In genomic region chr15:35519536-35520149, GRCh38 we compare ENCODE assay signal across 8 cellular contexts. TPM values are rescaled to one million over a fixed set of nuclear protein-coding genes. Genes with fewer than 3 reads are reported as not detected.
A peak's percentile ranks its signal among the peaks of the same experiment; 100 is the strongest.
DNase-seq lines count a peak whose midpoint lies in the region; ATAC-seq and TF ChIP-seq lines count a peak whose summit lies in the region.

No MANE protein-coding gene starts in this region.

- H3K4me3 Mint-ChIP-seq in immature natural killer cell: no peak overlapping the region

- H4K20me1 ChIP-seq in HCT116 (ENCODE audit: insufficient read depth): no peaks in the 10 kb centered on the region

- TF ChIP-seq CTCF in GM10248 (IDR thresholded peaks at IDR 0.05; ENCODE audit: control extremely low read depth, extremely low read depth, low read depth, missing control alignments) (peak; percentile 64), HCT116 (IDR thresholded peaks at IDR 0.05 in 2 of 3, conservative IDR thresholded peaks at IDR 0.05 in 1 of 3; ENCODE audit: borderline replicate concordance in 1 of 3, insufficient read depth in 1 of 3, low read depth in 2 of 3, low read length in 2 of 3) (peak; percentile 27 to 77 (median 46); a peak in 5 of 6 replicates), adrenal gland (IDR thresholded peaks at IDR 0.05) (peak; percentile 43 to 74 (median 66)), suprapubic skin (IDR thresholded peaks at IDR 0.05) (peak; percentile 26 to 33)

- no peak overlapping the region for H3K27ac ChIP-seq in HCT116 (ENCODE audit: low read depth, low read length)
- H3K27ac ChIP-seq in adrenal gland: no peak overlapping the region
- H3K27ac ChIP-seq in suprapubic skin: no peak overlapping the region

- CTCF ChIA-PET in GM10248 (lab: Yijun Ruan, JAX) (interaction anchor here (1.0 to 2.2 kb wide), 3 partner anchors 26 to 847 kb away, joined by 3 to 6 read pairs (median 3); partner anchors contain the start of gene DPH6), HCT116 (lab: Charles Lee) (interaction anchor here (1.0 to 1.2 kb wide), 3 partner anchors 232 to 1616 kb away, joined by 3 to 5 read pairs (median 3); no protein-coding TSS in a partner anchor)

- TF ChIP-seq EP300 in suprapubic skin (IDR thresholded peaks at IDR 0.05): no peak

- DNase-seq in GM10248 (ENCODE audit: extremely low spot score) (peak; percentile 10), HCT116 (ENCODE audit: low read depth, low spot score) (peak; percentile 28), NCI-H146 (lab: John Stamatoyannopoulos, UW) (peak; percentile 16), adrenal gland (no peak), immature natural killer cell (peak; percentile 10 to 35 (median 32)), suprapubic skin (ENCODE audit: low spot score in 2 of 2) (no peak)
- DNase-seq in activated CD4-positive, alpha-beta T cell treated with anti-CD3 and anti-CD28 coated beads for 1 hour: no peak

- H3K27me3 Mint-ChIP-seq in immature natural killer cell (ENCODE audit: low read depth in 3 of 3): no peaks in the 10 kb centered on the region

- H3K36me3 Mint-ChIP-seq in immature natural killer cell: no peaks in the 10 kb centered on the region

- RAD21 ChIA-PET in HCT116 (lab: Charles Lee; ENCODE audit: low non-redundant PET in 1 of 2, low total read pairs in 2 of 2, uncharacterized antibody in 2 of 2, unreplicated experiment in 2 of 2): interaction anchor here in 1 of 2 experiments (0.6 kb wide), 1 partner anchor 1365 kb away, joined by 5 read pairs; no protein-coding TSS in a partner anchor

- no peaks in the 10 kb centered on the region for H3K4me1 Mint-ChIP-seq in immature natural killer cell

- no peaks in the 10 kb centered on the region for H3K9me3 ChIP-seq in HCT116 (ENCODE audit: control insufficient read depth in 1 of 2, insufficient read depth in 1 of 2, low read depth in 1 of 2, low read length in 2 of 2)
- H3K9me3 ChIP-seq in adrenal gland (replicated peaks in 1 of 3): no peaks in the 10 kb centered on the region
- no peaks in the 10 kb centered on the region for H3K9me3 ChIP-seq in suprapubic skin

- no peak overlapping the region for H2AFZ ChIP-seq in HCT116 (ENCODE audit: low read depth, low read length, poor library complexity, severe bottlenecking)

- H3K4me3 ChIP-seq in HCT116 (replicated peaks in 1 of 2; ENCODE audit: low read depth in 1 of 2, low read length in 2 of 2): no peak overlapping the region
- H3K4me3 ChIP-seq in adrenal gland: no peak overlapping the region
- no peak overlapping the region for H3K4me3 ChIP-seq in suprapubic skin

- TF ChIP-seq RAD21 in HCT116 (IDR thresholded peaks at IDR 0.05; ENCODE audit: low read depth): peak; percentile 68

- H3K4me1 ChIP-seq in HCT116 (ENCODE audit: control insufficient read depth in 1 of 2, insufficient read depth in 2 of 2, low read length in 2 of 2): peaks cover 0 to 2% of the 10 kb centered on the region in 2 experiments; a peak in 1 of 4 replicates
- H3K4me1 ChIP-seq in adrenal gland (replicated peaks in 1 of 2): no peaks in the 10 kb centered on the region
- H3K4me1 ChIP-seq in suprapubic skin: no peaks in the 10 kb centered on the region

- POLR2A ChIA-PET in GM10248 (lab: Yijun Ruan, JAX) (no interaction called here), HCT116 (lab: Charles Lee) (no interaction called here)

- no peaks in the 10 kb centered on the region for H3K9me2 ChIP-seq in HCT116 (ENCODE audit: insufficient read depth)

- intact Hi-C loops in HCT116 (cut with micrococcal nuclease): loop anchor here (1.0 kb wide), 2 partner anchors 982 to 1615 kb away; no protein-coding TSS in a partner anchor
- intact Hi-C loops in adrenal gland (cut with DNase I): no loop called here

- H3K27me3 ChIP-seq in HCT116 (ENCODE audit: insufficient read depth, low read length): no peaks in the 10 kb centered on the region
- H3K27me3 ChIP-seq in adrenal gland: no peaks in the 10 kb centered on the region
- H3K27me3 ChIP-seq in suprapubic skin: no peaks in the 10 kb centered on the region

- no TSS peak for BruUV-seq in HCT116 (replicated peaks; lab: Mats Ljungman, UMichigan)

- H3K9me3 Mint-ChIP-seq in immature natural killer cell: no peaks in the 10 kb centered on the region

- H3K27ac Mint-ChIP-seq in immature natural killer cell: no peak overlapping the region

- no peaks in the 10 kb centered on the region for H3K79me2 ChIP-seq in HCT116 (ENCODE audit: insufficient read depth, low read length)

- no peak overlapping the region for H3K9ac ChIP-seq in HCT116 (ENCODE audit: low read length)

- H3K4me2 ChIP-seq in HCT116 (ENCODE audit: low read length): no peak overlapping the region

- ATAC-seq in HCT116: peak; percentile 75; the same call in 1 of the 2 replicates
- no peak for ATAC-seq in HG03280 (IDR thresholded peaks at IDR 0.05; ENCODE audit: unreplicated experiment)

- H3K36me3 ChIP-seq in HCT116 (ENCODE audit: control insufficient read depth in 1 of 2, insufficient read depth in 2 of 2, low read length in 2 of 2): no peaks in the 10 kb centered on the region
- no peaks in the 10 kb centered on the region for H3K36me3 ChIP-seq in adrenal gland (replicated peaks in 1 of 2)
- no peaks in the 10 kb centered on the region for H3K36me3 ChIP-seq in suprapubic skin

- TF ChIP-seq POLR2A in HCT116 (IDR thresholded peaks at IDR 0.05; ENCODE audit: borderline replicate concordance, extremely low read depth, insufficient read depth, insufficient read length) (no peak), adrenal gland (IDR thresholded peaks at IDR 0.05) (no peak), suprapubic skin (IDR thresholded peaks at IDR 0.05) (no peak)

TF ChIP-seq in HCT116, 20 proteins besides CTCF, POLR2A, EP300 and RAD21:
- TF ChIP-seq JUND (IDR thresholded peaks at IDR 0.05) (no peak), POLR2AphosphoS5 (IDR thresholded peaks at IDR 0.05; ENCODE audit: low read depth, low read length) (no peak), EZH2phosphoT487 (IDR thresholded peaks at IDR 0.05; ENCODE audit: borderline replicate concordance) (no peak), SIN3A (IDR thresholded peaks at IDR 0.05; ENCODE audit: low read depth) (no peak), ZBTB33 (IDR thresholded peaks at IDR 0.05; ENCODE audit: extremely low read depth, insufficient replicate concordance, low read length) (no peak), CEBPB (IDR thresholded peaks at IDR 0.05; ENCODE audit: low read depth) (no peak), SRF (IDR thresholded peaks at IDR 0.05; ENCODE audit: low read depth) (no peak), FOSL1 (IDR thresholded peaks at IDR 0.05; ENCODE audit: low read depth) (no peak), CBX3 (IDR thresholded peaks at IDR 0.05; ENCODE audit: low read depth) (no peak), SP1 (IDR thresholded peaks at IDR 0.05; ENCODE audit: low read depth) (no peak), REST (IDR thresholded peaks at IDR 0.05; ENCODE audit: low read depth) (no peak), YY1 (IDR thresholded peaks at IDR 0.05; ENCODE audit: extremely low read depth, insufficient replicate concordance, low read depth, low read length) (no peak)

RNA-seq across cellular contexts. Expression of gene DPH6, which starts 26.3 kb away (rescaled TPM):
- total RNA-seq in HCT116 (2021; ENCODE audit: unreplicated experiment) (18.2 TPM), adrenal gland (10 to 100 TPM; 11.9 to 37.4 (median 17.5) TPM), suprapubic skin (10 to 100 TPM; 12.5 to 50.0 (median 19.0) TPM)
- polyA plus RNA-seq in HCT116 (2012): 14.3 and 19.4 TPM in 2 replicates
- polyA plus RNA-seq in adrenal gland (10 to 100 TPM in 1 of 3 donors, 1 to 10 TPM in 2; 5.0 to 11.5 (median 7.5) TPM), immature natural killer cell (10 to 100 TPM; 12.4 to 14.5 (median 14.3) TPM)

Comparison
In these comparisons a context has a peak if more than half of its experiments do, and no peak if none do; other contexts are left out.
1. DNase-seq: peak in GM10248 (single experiment), HCT116 (single experiment), NCI-H146 (single experiment) and immature natural killer cell (3 of 3); none in adrenal gland (0 of 7), suprapubic skin (0 of 2) and activated CD4-positive, alpha-beta T cell treated with anti-CD3 and anti-CD28 coated beads for 1 hour (single experiment).
2. Peak in every context shown above with its lines, with median percentiles within 50 percentile points of each other: CTCF ChIP-seq.